Comparison of ENCODE assay signal across 14 cellular contexts in the genomic region with DNA sequence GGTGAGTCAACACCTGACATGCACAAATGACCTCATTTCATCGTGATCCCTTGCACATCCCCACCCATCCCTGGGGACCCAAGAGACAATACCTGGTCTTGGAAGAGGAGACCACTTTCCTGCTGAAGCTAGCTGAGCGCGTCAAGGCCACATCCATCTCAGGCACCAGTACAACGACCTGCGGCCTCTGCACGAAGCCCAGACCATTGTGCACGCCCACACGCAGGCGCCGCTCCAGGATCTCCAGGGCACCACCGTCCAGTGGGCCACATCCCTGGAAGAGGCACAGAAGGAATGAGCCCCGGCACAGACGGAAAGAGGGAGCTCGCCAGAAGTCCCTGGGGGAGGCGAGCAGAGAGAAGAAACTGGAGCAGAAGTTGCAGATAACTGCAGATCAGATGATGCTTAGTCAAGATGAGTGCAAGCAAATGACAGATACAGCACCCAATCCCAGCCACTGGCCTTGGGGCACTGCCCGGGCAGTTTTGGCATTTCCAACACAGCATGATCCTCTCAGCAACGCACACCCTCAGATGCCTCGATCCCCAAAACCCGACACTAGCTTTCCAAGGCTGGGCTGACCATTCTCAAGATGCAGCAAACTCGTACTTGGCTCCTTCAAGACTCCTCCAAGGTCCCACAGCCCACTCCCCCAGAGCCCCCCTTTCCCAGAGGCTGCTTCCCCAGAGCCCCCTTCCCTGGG.
"Had no signal": no experiment of that assay in that cellular context is flagged by ENCODE, and none has a peak within 500 bp of the region (broad histone marks: within the 10 kb centered on the region; RNA-seq: fewer than 3 reads in every experiment).

No MANE protein-coding gene starts in this region.

- H3K4me1 ChIP-seq: colonic mucosa had no signal

- H3K4me3 Mint-ChIP-seq: naive B cell had no signal

- H3K27ac ChIP-seq: colonic mucosa, epithelial cell of prostate, neutrophil, tibial nerve had no signal

- H3K9me3 Mint-ChIP-seq: naive B cell had no signal

- H3K9me3 ChIP-seq: colonic mucosa, neutrophil, tibial nerve had no signal

- ATAC-seq: right cardiac atrium had no signal

- H3K4me3 ChIP-seq: colonic mucosa, lung, smooth muscle cell, tibial nerve had no signal

- DNase-seq: activated CD4-positive, alpha-beta T cell treated with anti-CD3 and anti-CD28 coated beads, Interleukin-2, amount 50 U/mL, for 1 hour; activated naive CD4-positive, alpha-beta T cell treated with Interleukin-2 at 50 U/mL for 16 hours; caudate nucleus; colonic mucosa; effector memory CD4-positive, alpha-beta T cell; hypothalamus; naive B cell; T-helper 2 cell had no signal

- H3K36me3 ChIP-seq: colonic mucosa had no signal
